1 cellular context compared by ENCODE assay signal in the genomic region with DNA sequence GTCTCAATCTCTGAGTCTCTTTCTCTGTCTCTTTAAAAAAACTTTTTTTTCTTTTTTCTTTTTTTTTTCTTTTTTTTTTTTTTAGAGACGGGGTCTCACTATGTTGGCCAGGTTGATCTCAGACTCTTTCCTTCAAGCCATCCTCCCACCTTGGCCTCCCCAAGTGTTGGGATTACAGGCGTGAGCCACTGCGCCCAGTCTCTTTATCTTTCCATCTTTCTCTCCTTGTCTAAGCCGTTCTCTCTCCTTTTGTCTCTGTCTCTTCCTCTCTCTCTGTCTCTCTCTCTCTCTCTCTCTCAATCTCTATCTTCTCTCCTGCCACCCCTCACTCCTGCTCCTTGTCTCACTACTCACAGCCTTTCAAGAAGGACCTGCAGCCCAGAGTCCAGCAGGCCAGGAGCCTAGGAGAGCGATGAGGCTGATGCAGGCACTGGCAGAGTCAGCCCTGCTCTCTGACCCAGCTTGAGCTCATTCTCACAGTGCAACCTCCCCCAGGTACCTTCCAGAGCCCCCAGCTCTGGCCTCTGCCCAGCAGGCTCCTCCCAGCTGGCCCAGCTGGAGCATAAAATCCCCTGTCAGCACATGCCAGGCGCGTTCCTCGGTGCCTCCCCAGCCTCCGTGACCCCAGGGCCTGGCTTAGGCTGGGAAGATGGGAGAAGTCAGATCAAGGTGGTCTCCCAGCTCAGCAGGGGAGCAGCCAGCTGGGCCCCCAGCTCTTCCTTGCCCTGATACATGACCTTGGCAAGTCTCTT.
TF ChIP-seq lines count a peak whose summit lies in the region.

A gene with protein sequence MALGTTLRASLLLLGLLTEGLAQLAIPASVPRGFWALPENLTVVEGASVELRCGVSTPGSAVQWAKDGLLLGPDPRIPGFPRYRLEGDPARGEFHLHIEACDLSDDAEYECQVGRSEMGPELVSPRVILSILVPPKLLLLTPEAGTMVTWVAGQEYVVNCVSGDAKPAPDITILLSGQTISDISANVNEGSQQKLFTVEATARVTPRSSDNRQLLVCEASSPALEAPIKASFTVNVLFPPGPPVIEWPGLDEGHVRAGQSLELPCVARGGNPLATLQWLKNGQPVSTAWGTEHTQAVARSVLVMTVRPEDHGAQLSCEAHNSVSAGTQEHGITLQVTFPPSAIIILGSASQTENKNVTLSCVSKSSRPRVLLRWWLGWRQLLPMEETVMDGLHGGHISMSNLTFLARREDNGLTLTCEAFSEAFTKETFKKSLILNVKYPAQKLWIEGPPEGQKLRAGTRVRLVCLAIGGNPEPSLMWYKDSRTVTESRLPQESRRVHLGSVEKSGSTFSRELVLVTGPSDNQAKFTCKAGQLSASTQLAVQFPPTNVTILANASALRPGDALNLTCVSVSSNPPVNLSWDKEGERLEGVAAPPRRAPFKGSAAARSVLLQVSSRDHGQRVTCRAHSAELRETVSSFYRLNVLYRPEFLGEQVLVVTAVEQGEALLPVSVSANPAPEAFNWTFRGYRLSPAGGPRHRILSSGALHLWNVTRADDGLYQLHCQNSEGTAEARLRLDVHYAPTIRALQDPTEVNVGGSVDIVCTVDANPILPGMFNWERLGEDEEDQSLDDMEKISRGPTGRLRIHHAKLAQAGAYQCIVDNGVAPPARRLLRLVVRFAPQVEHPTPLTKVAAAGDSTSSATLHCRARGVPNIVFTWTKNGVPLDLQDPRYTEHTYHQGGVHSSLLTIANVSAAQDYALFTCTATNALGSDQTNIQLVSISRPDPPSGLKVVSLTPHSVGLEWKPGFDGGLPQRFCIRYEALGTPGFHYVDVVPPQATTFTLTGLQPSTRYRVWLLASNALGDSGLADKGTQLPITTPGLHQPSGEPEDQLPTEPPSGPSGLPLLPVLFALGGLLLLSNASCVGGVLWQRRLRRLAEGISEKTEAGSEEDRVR (N-terminal part only) (minus strand): TSS at position 476 of the 752 bp plus-strand sequence. CDS start 667 bp downstream, outside the sequence.

TF ChIP-seq in GM23338, 12 proteins besides CTCF, POLR2A, EP300 and RAD21:
- TF ChIP-seq ZNF331 (CRISPR knock-in tag; IDR thresholded peaks at IDR 0.05; ENCODE audit: low read depth) (no peak), NANOG (IDR thresholded peaks at IDR 0.05; ENCODE audit: borderline replicate concordance) (no peak), JUNB (IDR thresholded peaks at IDR 0.05; ENCODE audit: unreplicated experiment) (no peak), POLR2AphosphoS5 (IDR thresholded peaks at IDR 0.05; ENCODE audit: low read depth) (no peak), EZH2 (IDR thresholded peaks at IDR 0.05; ENCODE audit: low read depth, unreplicated experiment) (no peak), ZNF114 (CRISPR knock-in tag; IDR thresholded peaks at IDR 0.05) (no peak), CREB1 (CRISPR knock-in tag; IDR thresholded peaks at IDR 0.05; ENCODE audit: low read depth) (no peak), STAT1 (IDR thresholded peaks at IDR 0.05; ENCODE audit: unreplicated experiment) (no peak), EZH2phosphoT487 (IDR thresholded peaks at IDR 0.05; ENCODE audit: unreplicated experiment) (no peak)
- TF ChIP-seq, protein P1, sequence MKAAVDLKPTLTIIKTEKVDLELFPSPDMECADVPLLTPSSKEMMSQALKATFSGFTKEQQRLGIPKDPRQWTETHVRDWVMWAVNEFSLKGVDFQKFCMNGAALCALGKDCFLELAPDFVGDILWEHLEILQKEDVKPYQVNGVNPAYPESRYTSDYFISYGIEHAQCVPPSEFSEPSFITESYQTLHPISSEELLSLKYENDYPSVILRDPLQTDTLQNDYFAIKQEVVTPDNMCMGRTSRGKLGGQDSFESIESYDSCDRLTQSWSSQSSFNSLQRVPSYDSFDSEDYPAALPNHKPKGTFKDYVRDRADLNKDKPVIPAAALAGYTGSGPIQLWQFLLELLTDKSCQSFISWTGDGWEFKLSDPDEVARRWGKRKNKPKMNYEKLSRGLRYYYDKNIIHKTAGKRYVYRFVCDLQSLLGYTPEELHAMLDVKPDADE (IDR thresholded peaks at IDR 0.05) = no peak
- TF ChIP-seq, protein P2, sequence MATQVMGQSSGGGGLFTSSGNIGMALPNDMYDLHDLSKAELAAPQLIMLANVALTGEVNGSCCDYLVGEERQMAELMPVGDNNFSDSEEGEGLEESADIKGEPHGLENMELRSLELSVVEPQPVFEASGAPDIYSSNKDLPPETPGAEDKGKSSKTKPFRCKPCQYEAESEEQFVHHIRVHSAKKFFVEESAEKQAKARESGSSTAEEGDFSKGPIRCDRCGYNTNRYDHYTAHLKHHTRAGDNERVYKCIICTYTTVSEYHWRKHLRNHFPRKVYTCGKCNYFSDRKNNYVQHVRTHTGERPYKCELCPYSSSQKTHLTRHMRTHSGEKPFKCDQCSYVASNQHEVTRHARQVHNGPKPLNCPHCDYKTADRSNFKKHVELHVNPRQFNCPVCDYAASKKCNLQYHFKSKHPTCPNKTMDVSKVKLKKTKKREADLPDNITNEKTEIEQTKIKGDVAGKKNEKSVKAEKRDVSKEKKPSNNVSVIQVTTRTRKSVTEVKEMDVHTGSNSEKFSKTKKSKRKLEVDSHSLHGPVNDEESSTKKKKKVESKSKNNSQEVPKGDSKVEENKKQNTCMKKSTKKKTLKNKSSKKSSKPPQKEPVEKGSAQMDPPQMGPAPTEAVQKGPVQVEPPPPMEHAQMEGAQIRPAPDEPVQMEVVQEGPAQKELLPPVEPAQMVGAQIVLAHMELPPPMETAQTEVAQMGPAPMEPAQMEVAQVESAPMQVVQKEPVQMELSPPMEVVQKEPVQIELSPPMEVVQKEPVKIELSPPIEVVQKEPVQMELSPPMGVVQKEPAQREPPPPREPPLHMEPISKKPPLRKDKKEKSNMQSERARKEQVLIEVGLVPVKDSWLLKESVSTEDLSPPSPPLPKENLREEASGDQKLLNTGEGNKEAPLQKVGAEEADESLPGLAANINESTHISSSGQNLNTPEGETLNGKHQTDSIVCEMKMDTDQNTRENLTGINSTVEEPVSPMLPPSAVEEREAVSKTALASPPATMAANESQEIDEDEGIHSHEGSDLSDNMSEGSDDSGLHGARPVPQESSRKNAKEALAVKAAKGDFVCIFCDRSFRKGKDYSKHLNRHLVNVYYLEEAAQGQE (IDR thresholded peaks at IDR 0.05; ENCODE audit: unreplicated experiment) = no peak
- TF ChIP-seq, protein P3, sequence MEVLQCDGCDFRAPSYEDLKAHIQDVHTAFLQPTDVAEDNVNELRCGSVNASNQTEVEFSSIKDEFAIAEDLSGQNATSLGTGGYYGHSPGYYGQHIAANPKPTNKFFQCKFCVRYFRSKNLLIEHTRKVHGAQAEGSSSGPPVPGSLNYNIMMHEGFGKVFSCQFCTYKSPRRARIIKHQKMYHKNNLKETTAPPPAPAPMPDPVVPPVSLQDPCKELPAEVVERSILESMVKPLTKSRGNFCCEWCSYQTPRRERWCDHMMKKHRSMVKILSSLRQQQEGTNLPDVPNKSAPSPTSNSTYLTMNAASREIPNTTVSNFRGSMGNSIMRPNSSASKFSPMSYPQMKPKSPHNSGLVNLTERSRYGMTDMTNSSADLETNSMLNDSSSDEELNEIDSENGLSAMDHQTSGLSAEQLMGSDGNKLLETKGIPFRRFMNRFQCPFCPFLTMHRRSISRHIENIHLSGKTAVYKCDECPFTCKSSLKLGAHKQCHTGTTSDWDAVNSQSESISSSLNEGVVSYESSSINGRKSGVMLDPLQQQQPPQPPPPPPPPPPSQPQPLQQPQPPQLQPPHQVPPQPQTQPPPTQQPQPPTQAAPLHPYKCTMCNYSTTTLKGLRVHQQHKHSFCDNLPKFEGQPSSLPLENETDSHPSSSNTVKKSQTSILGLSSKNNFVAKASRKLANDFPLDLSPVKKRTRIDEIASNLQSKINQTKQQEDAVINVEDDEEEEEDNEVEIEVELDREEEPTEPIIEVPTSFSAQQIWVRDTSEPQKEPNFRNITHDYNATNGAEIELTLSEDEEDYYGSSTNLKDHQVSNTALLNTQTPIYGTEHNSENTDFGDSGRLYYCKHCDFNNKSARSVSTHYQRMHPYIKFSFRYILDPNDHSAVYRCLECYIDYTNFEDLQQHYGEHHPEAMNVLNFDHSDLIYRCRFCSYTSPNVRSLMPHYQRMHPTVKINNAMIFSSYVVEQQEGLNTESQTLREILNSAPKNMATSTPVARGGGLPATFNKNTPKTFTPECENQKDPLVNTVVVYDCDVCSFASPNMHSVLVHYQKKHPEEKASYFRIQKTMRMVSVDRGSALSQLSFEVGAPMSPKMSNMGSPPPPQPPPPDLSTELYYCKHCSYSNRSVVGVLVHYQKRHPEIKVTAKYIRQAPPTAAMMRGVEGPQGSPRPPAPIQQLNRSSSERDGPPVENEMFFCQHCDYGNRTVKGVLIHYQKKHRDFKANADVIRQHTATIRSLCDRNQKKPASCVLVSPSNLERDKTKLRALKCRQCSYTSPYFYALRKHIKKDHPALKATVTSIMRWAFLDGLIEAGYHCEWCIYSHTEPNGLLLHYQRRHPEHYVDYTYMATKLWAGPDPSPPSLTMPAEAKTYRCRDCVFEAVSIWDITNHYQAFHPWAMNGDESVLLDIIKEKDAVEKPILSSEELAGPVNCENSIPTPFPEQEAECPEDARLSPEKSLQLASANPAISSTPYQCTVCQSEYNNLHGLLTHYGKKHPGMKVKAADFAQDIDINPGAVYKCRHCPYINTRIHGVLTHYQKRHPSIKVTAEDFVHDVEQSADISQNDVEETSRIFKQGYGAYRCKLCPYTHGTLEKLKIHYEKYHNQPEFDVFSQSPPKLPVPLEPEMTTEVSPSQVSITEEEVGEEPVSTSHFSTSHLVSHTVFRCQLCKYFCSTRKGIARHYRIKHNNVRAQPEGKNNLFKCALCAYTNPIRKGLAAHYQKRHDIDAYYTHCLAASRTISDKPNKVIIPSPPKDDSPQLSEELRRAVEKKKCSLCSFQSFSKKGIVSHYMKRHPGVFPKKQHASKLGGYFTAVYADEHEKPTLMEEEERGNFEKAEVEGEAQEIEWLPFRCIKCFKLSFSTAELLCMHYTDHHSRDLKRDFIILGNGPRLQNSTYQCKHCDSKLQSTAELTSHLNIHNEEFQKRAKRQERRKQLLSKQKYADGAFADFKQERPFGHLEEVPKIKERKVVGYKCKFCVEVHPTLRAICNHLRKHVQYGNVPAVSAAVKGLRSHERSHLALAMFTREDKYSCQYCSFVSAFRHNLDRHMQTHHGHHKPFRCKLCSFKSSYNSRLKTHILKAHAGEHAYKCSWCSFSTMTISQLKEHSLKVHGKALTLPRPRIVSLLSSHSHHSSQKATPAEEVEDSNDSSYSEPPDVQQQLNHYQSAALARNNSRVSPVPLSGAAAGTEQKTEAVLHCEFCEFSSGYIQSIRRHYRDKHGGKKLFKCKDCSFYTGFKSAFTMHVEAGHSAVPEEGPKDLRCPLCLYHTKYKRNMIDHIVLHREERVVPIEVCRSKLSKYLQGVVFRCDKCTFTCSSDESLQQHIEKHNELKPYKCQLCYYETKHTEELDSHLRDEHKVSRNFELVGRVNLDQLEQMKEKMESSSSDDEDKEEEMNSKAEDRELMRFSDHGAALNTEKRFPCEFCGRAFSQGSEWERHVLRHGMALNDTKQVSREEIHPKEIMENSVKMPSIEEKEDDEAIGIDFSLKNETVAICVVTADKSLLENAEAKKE (CRISPR knock-in tag; IDR thresholded peaks at IDR 0.05) = no peak
